ENCODE assay signal across 2 cellular contexts in genomic region chr14:24591004-24591403, GRCh38. TPM values are rescaled to one million over a fixed set of nuclear protein-coding genes. Genes with fewer than 3 reads are reported as not detected.
"Had no signal": no experiment of that assay in that cellular context is flagged by ENCODE, and none has a peak within 500 bp of the region (broad histone marks: within the 10 kb centered on the region; RNA-seq: fewer than 3 reads in every experiment).

No MANE protein-coding gene starts in this region.

RNA-seq across cellular contexts. Expression of gene CTSG, which starts 15.0 kb away (rescaled TPM):
- total RNA-seq: G401, GM12878 had no signal
- polyA plus RNA-seq: GM12878 had no signal

RNA-seq across cellular contexts. Expression of gene GZMH, which starts 18.5 kb away (rescaled TPM):
- total RNA-seq: G401, GM12878 had no signal

RNA-seq across cellular contexts. Expression of gene GZMB, which starts 43.0 kb away (rescaled TPM):
- total RNA-seq: G401 had no signal
